Comparison of ENCODE assay signal across 8 cellular contexts in the genomic region with DNA sequence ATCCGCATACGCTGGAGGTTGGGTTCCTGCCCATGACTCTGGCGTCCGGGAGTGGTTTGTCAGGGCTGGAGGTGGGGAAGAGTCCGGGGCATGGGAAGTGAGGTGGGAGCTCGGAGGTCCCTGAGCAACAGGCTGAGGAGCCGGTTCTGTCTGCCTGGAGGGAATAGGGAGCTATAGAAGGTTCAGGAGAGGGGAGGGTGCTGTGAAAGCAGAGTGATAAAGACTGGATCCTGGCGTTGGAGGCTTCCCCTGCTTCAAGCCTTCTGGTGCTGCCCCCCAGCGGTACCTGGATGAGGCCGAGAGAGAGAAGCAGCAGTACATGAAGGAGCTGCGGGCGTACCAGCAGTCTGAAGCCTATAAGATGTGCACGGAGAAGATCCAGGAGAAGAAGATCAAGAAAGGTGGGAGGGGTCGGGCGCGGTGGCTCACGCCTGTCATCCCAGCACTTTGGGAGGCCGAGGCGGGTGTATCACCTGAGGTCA. TPM values are rescaled to one million over a fixed set of nuclear protein-coding genes. Genes with fewer than 3 reads are reported as not detected.
DNase-seq lines count a peak whose midpoint lies in the region; ATAC-seq, FAIRE-seq and TF ChIP-seq lines count a peak whose summit lies in the region.

No MANE protein-coding gene starts in this region.

- no peak overlapping the region for H3K27ac Mint-ChIP-seq in T-helper 2 cell treated with Interferon-gamma antibody and Interleukin-4, amounts not matched to agents 5 μg/mL and 100 μg/mL, for 36 hours

- CTCF ChIA-PET in BJ (lab: Yijun Ruan, JAX): interaction anchor here (0.8 kb wide), 1 partner anchor 73 kb away, joined by 3 read pairs; no protein-coding TSS in a partner anchor

- no peak for TF ChIP-seq EP300 in upper lobe of left lung (IDR thresholded peaks at IDR 0.05)

- POLR2A ChIA-PET in BJ (lab: Charles Lee): no interaction called here

- peaks cover 5% of the 10 kb centered on the region for H3K36me3 ChIP-seq in BJ (ENCODE audit: control insufficient read depth, insufficient read depth, low read length)
- no peaks in the 10 kb centered on the region; the same call in 1 of the 2 replicates for H3K36me3 ChIP-seq in H7 (replicated peaks; ENCODE audit: control insufficient read depth, insufficient read depth, low read length)
- H3K36me3 ChIP-seq in upper lobe of left lung: peaks cover 0 to 13% (median 0%) of the 10 kb centered on the region in 4 donors
- H3K36me3 ChIP-seq in kidney (ENCODE audit: control insufficient read depth in 1 of 2, insufficient read depth in 2 of 2, low read length in 2 of 2): peaks cover 0 to 2% of the 10 kb centered on the region in 2 donors

- no peak for ATAC-seq in GM19328 (IDR thresholded peaks at IDR 0.05; ENCODE audit: unreplicated experiment)
- no peak for ATAC-seq in upper lobe of left lung (ENCODE audit: low FRiP score in 2 of 2)

- H3K4me1 ChIP-seq in upper lobe of left lung: peaks cover 15 to 33% (median 25%) of the 10 kb centered on the region in 4 donors
- peaks cover 3 to 4% of the 10 kb centered on the region in 2 donors for H3K4me1 ChIP-seq in kidney (ENCODE audit: control insufficient read depth in 1 of 2, insufficient read depth in 1 of 2, low read depth in 1 of 2, low read length in 2 of 2)

- no peak for FAIRE-seq in kidney (lab: Jason Lieb, UNC)

- no peaks in the 10 kb centered on the region for H3K27me3 Mint-ChIP-seq in T-helper 2 cell treated with Interferon-gamma antibody and Interleukin-4, amounts not matched to agents 5 μg/mL and 100 μg/mL, for 36 hours (ENCODE audit: low read depth)

- H3K9me3 ChIP-seq in upper lobe of left lung: no peaks in the 10 kb centered on the region
- no peaks in the 10 kb centered on the region for H3K9me3 ChIP-seq in kidney (ENCODE audit: control insufficient read depth in 1 of 2, low read length in 2 of 2)

- WGBS in upper lobe of left lung, 2 donors: 89 to 92% methylated on average over 19 of the region's 19 CpGs

- H3K4me3 ChIP-seq in BJ (ENCODE audit: low read depth, low read length) (no peak overlapping the region), H7 (ENCODE audit: insufficient read depth, low read depth, low read length) (no peak overlapping the region), foreskin fibroblast (ENCODE audit: low read depth in 1 of 2, low read length in 2 of 2) (no peak overlapping the region), upper lobe of left lung (no peak overlapping the region), kidney (ENCODE audit: low read length in 2 of 2) (no peak overlapping the region)

- H3K27me3 ChIP-seq in BJ (ENCODE audit: control insufficient read depth, insufficient read depth, low read length) (no peaks in the 10 kb centered on the region), H7 (ENCODE audit: control insufficient read depth, insufficient read depth, low read length) (peaks cover 17% of the 10 kb centered on the region; the same call in 1 of the 2 replicates), upper lobe of left lung (no peaks in the 10 kb centered on the region)

- H3K9me3 Mint-ChIP-seq in T-helper 2 cell treated with Interferon-gamma antibody and Interleukin-4, amounts not matched to agents 5 μg/mL and 100 μg/mL, for 36 hours: no peaks in the 10 kb centered on the region

- no peak for TF ChIP-seq POLR2A in upper lobe of left lung (IDR thresholded peaks at IDR 0.05)

- DNase-seq in BJ (ENCODE audit: low read depth): no peak
- DNase-seq in H7: peak; percentile 68
- no peak for DNase-seq in T-helper 2 cell treated with Interferon-gamma antibody and Interleukin-4, amounts not matched to agents 5 μg/mL and 100 μg/mL, for 36 hours (ENCODE audit: low spot score)
- DNase-seq in foreskin fibroblast: peak in 1 of 2 donors; percentile 47
- DNase-seq in occipital lobe (lab: John Stamatoyannopoulos, UW): no peak
- DNase-seq in upper lobe of left lung: no peak
- DNase-seq in kidney: no peak

- H3K4me3 Mint-ChIP-seq in T-helper 2 cell treated with Interferon-gamma antibody and Interleukin-4, amounts not matched to agents 5 μg/mL and 100 μg/mL, for 36 hours: peak overlapping the region; percentile 36

- H3K9ac ChIP-seq in kidney (ENCODE audit: low read length in 2 of 2): no peak overlapping the region

- H3K27ac ChIP-seq in upper lobe of left lung: no peak overlapping the region
- H3K27ac ChIP-seq in kidney (ENCODE audit: low read depth in 2 of 2, low read length in 2 of 2): no peak overlapping the region

- intact Hi-C loops in kidney (cut with DNase I): no loop called here

- H3K36me3 Mint-ChIP-seq in T-helper 2 cell treated with Interferon-gamma antibody and Interleukin-4, amounts not matched to agents 5 μg/mL and 100 μg/mL, for 36 hours (ENCODE audit: low read depth): peaks cover 12% of the 10 kb centered on the region

- peaks cover 8% of the 10 kb centered on the region for H3K4me1 Mint-ChIP-seq in T-helper 2 cell treated with Interferon-gamma antibody and Interleukin-4, amounts not matched to agents 5 μg/mL and 100 μg/mL, for 36 hours (ENCODE audit: low read depth)

- TF ChIP-seq CTCF in BJ (IDR thresholded peaks at IDR 0.05; ENCODE audit: insufficient read depth, low read depth, low read length): peak; percentile 23; the same call in 1 of the 2 replicates
- peak; percentile 16 for TF ChIP-seq CTCF in foreskin fibroblast (IDR thresholded peaks at IDR 0.05; ENCODE audit: low read depth, low read length)
- TF ChIP-seq CTCF in upper lobe of left lung (IDR thresholded peaks at IDR 0.05): no peak
- TF ChIP-seq CTCF in kidney (IDR thresholded peaks at IDR 0.05; ENCODE audit: borderline replicate concordance, extremely low read depth, insufficient read depth): no peak

RNA-seq across cellular contexts. Expression of a gene that starts 2.6 kb away (rescaled TPM):
- polyA plus RNA-seq in BJ (2011; rRNA removed) (39.7 and 54.2 TPM in 2 replicates), kidney (ENCODE audit: insufficient read depth, low read depth, low replicate concordance) (82.6 TPM)
- polyA minus RNA-seq in BJ (2011; rRNA and poly(A)+ RNA removed): 10.2 and 14.9 TPM in 2 replicates
- 109 and 124 TPM in 2 replicates for total RNA-seq in H7 (2014; rRNA removed; shearing (Covaris generic))
- total RNA-seq in occipital lobe (9.4 TPM), upper lobe of left lung (100 to 1,000 TPM in 2 of 6 donors, 10 to 100 TPM in 4; 79.5 to 183 (median 85.9) TPM), kidney (69.7 TPM)

RNA-seq across cellular contexts. Expression of a gene that starts 10.0 kb away (rescaled TPM):
- 0.36 and 0.63 TPM in 2 replicates for polyA plus RNA-seq in BJ (2011; rRNA removed)
- polyA minus RNA-seq in BJ (2011; rRNA and poly(A)+ RNA removed): 0.47 and 0.72 TPM in 2 replicates
- 0.11 and 0.21 TPM in 2 replicates for total RNA-seq in H7 (2014; rRNA removed; shearing (Covaris generic))
- total RNA-seq in occipital lobe: not detected
- 1 to 10 TPM in 5 of 6 donors, under 1 TPM in 1; 0.91 to 5.2 (median 1.4) TPM for total RNA-seq in upper lobe of left lung
- 2.1 TPM for total RNA-seq in kidney
- polyA plus RNA-seq in kidney (ENCODE audit: insufficient read depth, low read depth, low replicate concordance): 2.1 TPM

RNA-seq across cellular contexts. Expression of a gene that starts 17.9 kb away (rescaled TPM):
- 35.0 and 54.7 TPM in 2 replicates for polyA plus RNA-seq in BJ (2011; rRNA removed)
- polyA minus RNA-seq in BJ (2011; rRNA and poly(A)+ RNA removed): 41.3 and 58.2 TPM in 2 replicates
- total RNA-seq in H7 (2014; rRNA removed; shearing (Covaris generic)): 34.6 and 42.3 TPM in 2 replicates
- total RNA-seq in occipital lobe: 32.9 TPM
- 100 to 1,000 TPM in 2 of 6 donors, 10 to 100 TPM in 4; 44.2 to 178 (median 96.0) TPM for total RNA-seq in upper lobe of left lung
- total RNA-seq in kidney: 124 TPM
- 113 TPM for polyA plus RNA-seq in kidney (ENCODE audit: insufficient read depth, low read depth, low replicate concordance)

RNA-seq across cellular contexts. Expression of a gene that starts 31.4 kb away (rescaled TPM):
- 0.54 and 1.2 TPM in 2 replicates for polyA plus RNA-seq in BJ (2011; rRNA removed)
- 0.62 and 1.00 TPM in 2 replicates for polyA minus RNA-seq in BJ (2011; rRNA and poly(A)+ RNA removed)
- total RNA-seq in H7 (2014; rRNA removed; shearing (Covaris generic)): 0.18 and 0.45 TPM in 2 replicates
- total RNA-seq in occipital lobe: 0.78 TPM
- total RNA-seq in upper lobe of left lung: 1 to 10 TPM in 5 of 6 donors, under 1 TPM in 1; 0.49 to 7.0 (median 2.6) TPM
- total RNA-seq in kidney: 6.7 TPM
- polyA plus RNA-seq in kidney (ENCODE audit: insufficient read depth, low read depth, low replicate concordance): 8.8 TPM

RNA-seq across cellular contexts. Expression of a gene that starts 36.3 kb away (rescaled TPM):
- not detected in 2 replicates for polyA plus RNA-seq in BJ (2011; rRNA removed)
- not detected in 2 replicates for polyA minus RNA-seq in BJ (2011; rRNA and poly(A)+ RNA removed)
- total RNA-seq in H7 (2014; rRNA removed; shearing (Covaris generic)): 1.6 TPM in 1 of 2 replicates, not detected in the other
- total RNA-seq in occipital lobe: not detected
- total RNA-seq in upper lobe of left lung: 1 to 10 TPM in 3 of 6 donors, not detected in 3; 1.6 to 7.3 (median 6.2) TPM
- 9.2 TPM for total RNA-seq in kidney
- polyA plus RNA-seq in kidney (ENCODE audit: insufficient read depth, low read depth, low replicate concordance): 1.2 TPM

Comparison
In these comparisons a context has a peak if more than half of its experiments do, and no peak if none do; other contexts are left out.
1. CTCF ChIP-seq: peak in BJ (single experiment) and foreskin fibroblast (single experiment); none in upper lobe of left lung (0 of 6) and kidney (single experiment).